ENCODE assay signal across 9 cellular contexts in the genomic region with DNA sequence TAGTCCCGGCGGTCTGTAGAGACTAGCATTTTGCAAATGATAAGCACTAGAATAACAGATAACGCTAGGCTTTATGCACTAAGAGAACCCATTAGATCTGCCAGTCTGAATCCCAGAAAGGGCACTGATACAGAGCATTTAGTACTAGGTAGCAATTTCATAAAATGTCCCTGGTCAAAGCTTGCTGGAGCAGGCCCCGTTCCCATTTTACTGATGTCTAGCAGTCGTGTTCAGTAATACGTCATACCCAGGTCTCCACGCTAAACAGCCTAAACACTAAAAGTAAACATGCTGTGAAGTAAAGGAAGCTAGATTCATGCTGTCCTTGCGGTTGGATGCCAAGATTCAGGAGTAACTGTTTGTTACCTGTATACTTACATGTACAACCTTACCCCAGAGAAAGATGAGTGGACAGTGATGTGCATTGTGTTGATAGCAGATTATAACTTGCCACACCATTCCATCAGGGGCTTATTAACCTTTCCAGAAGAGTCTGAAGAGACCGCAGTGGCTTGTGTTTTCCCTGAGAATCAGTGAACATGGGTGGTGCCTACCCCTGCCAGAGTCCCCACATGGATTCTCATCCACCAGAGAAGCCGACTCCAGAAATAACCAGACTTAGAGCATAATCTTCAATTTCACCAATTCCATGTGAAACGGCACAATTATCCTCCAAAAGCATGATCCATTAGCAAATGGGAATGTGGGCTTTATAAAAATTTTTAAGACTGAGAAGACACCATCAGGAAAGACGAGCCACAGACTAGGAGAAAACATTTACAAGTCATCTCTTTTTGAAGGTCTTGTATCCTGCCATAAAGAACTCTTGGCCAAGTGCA. TPM values are rescaled to one million over a fixed set of nuclear protein-coding genes. Genes with fewer than 3 reads are reported as not detected.
DNase-seq lines count a peak whose midpoint lies in the region; ATAC-seq, FAIRE-seq and TF ChIP-seq lines count a peak whose summit lies in the region.
"Had no signal": no experiment of that assay in that cellular context is flagged by ENCODE, and none has a peak within 500 bp of the region (broad histone marks: within the 10 kb centered on the region; RNA-seq: fewer than 3 reads in every experiment).

No MANE protein-coding gene starts in this region.

- H3K9ac ChIP-seq in stomach smooth muscle (ENCODE audit: low read length in 2 of 2) = no peak overlapping the region

- TF ChIP-seq CTCF in bronchial epithelial cell (IDR thresholded peaks at IDR 0.05; ENCODE audit: insufficient read depth, low read length, severe bottlenecking) = no peak

- peak overlapping the region; percentile 24 for H3K27ac ChIP-seq in stomach smooth muscle (ENCODE audit: low read length)

- H3K4me1 ChIP-seq in stomach smooth muscle (ENCODE audit: control insufficient read depth, insufficient read depth, low read length) = peaks cover 34% of the 10 kb centered on the region

- CTCF ChIA-PET in activated naive CD4-positive, alpha-beta T cell treated with anti-CD3 and anti-CD28 coated beads for 36 hours (lab: Charles Lee) = no interaction called here

- DNase-seq in activated naive CD4-positive, alpha-beta T cell treated with anti-CD3 and anti-CD28 coated beads for 36 hours = no peak
- no peak for DNase-seq in activated naive CD4-positive, alpha-beta T cell (lab: John Stamatoyannopoulos, UW)
- peak; percentile 70 for DNase-seq in OCI-M1 (lab: John Stamatoyannopoulos, UW)
- peak; percentile 59 for DNase-seq in bronchial epithelial cell (ENCODE audit: low read depth)
- no peak for DNase-seq in occipital lobe (lab: John Stamatoyannopoulos, UW)
- DNase-seq in epidermal melanocyte (ENCODE audit: insufficient read length, low spot score) = no peak
- DNase-seq: DMS79 had no signal

- intact Hi-C loops in activated naive CD4-positive, alpha-beta T cell treated with anti-CD3 and anti-CD28 coated beads for 36 hours (cut with micrococcal nuclease) = loop anchor here (10.0 kb wide), 1 partner anchor 618 kb away; a partner anchor contains a TSS

- no peak overlapping the region for H3K4me3 ChIP-seq in bronchial epithelial cell (ENCODE audit: low read depth, low read length)
- no peak overlapping the region for H3K4me3 ChIP-seq in stomach smooth muscle (ENCODE audit: low read length in 2 of 2)

- no peaks in the 10 kb centered on the region for H3K9me3 Mint-ChIP-seq in activated naive CD4-positive, alpha-beta T cell treated with anti-CD3 and anti-CD28 coated beads for 36 hours

- no peak overlapping the region for H3K4me3 Mint-ChIP-seq in activated naive CD4-positive, alpha-beta T cell treated with anti-CD3 and anti-CD28 coated beads for 36 hours

- no peaks in the 10 kb centered on the region for H3K27me3 Mint-ChIP-seq in activated naive CD4-positive, alpha-beta T cell treated with anti-CD3 and anti-CD28 coated beads for 36 hours (ENCODE audit: low read depth)

- peaks cover 34% of the 10 kb centered on the region for H3K36me3 ChIP-seq in bronchial epithelial cell (ENCODE audit: control insufficient read depth, insufficient read depth, low read length)
- H3K36me3 ChIP-seq in stomach smooth muscle (ENCODE audit: control insufficient read depth in 2 of 2, insufficient read depth in 2 of 2, low read length in 2 of 2) = peaks cover 40 to 41% of the 10 kb centered on the region in 2 donors

- H3K4me1 Mint-ChIP-seq in activated naive CD4-positive, alpha-beta T cell treated with anti-CD3 and anti-CD28 coated beads for 36 hours (ENCODE audit: low read depth) = peaks cover 28% of the 10 kb centered on the region

- no peak for FAIRE-seq in bronchial epithelial cell (lab: Jason Lieb, UNC)

- H3K27me3 ChIP-seq in bronchial epithelial cell (ENCODE audit: control insufficient read depth, insufficient read depth, low read length) (no peaks in the 10 kb centered on the region), stomach smooth muscle (ENCODE audit: control insufficient read depth in 1 of 2, insufficient read depth in 2 of 2, low read length in 2 of 2) (no peaks in the 10 kb centered on the region)

- no peaks in the 10 kb centered on the region for H3K9me3 ChIP-seq in stomach smooth muscle (ENCODE audit: control insufficient read depth in 2 of 2, low read length in 2 of 2)

- H3K27ac Mint-ChIP-seq in activated naive CD4-positive, alpha-beta T cell treated with anti-CD3 and anti-CD28 coated beads for 36 hours = peak overlapping the region; percentile 71

- ATAC-seq in HG02840 (IDR thresholded peaks at IDR 0.05; ENCODE audit: low FRiP score, unreplicated experiment) = no peak

- H3K36me3 Mint-ChIP-seq in activated naive CD4-positive, alpha-beta T cell treated with anti-CD3 and anti-CD28 coated beads for 36 hours (ENCODE audit: low read depth) = peaks cover 58% of the 10 kb centered on the region

RNA-seq across cellular contexts. Expression of a gene that starts 3.4 kb away (rescaled TPM):
- 1,000 to 10,000 TPM; 3,906 to 3,945 TPM for total RNA-seq in activated naive CD4-positive, alpha-beta T cell treated with anti-CD3 and anti-CD28 coated beads for 36 hours
- total RNA-seq in bronchial epithelial cell (4,057 and 8,908 TPM in 2 replicates), occipital lobe (3,859 TPM)

RNA-seq across cellular contexts. Expression of a gene that starts 5.4 kb away (rescaled TPM):
- total RNA-seq in activated naive CD4-positive, alpha-beta T cell treated with anti-CD3 and anti-CD28 coated beads for 36 hours = 1,000 to 10,000 TPM; 4,441 to 4,607 TPM
- total RNA-seq in bronchial epithelial cell = 3,501 and 4,161 TPM in 2 replicates
- total RNA-seq in occipital lobe = 2,203 TPM

RNA-seq across cellular contexts. Expression of a gene that starts 18.8 kb away (rescaled TPM):
- 10 to 100 TPM; 23.9 to 28.4 TPM for total RNA-seq in activated naive CD4-positive, alpha-beta T cell treated with anti-CD3 and anti-CD28 coated beads for 36 hours
- not detected in 2 replicates for total RNA-seq in bronchial epithelial cell
- total RNA-seq in occipital lobe = not detected

RNA-seq across cellular contexts. Expression of a gene that starts 19.7 kb away (rescaled TPM):
- 10 to 100 TPM; 15.7 to 17.1 TPM for total RNA-seq in activated naive CD4-positive, alpha-beta T cell treated with anti-CD3 and anti-CD28 coated beads for 36 hours
- total RNA-seq in bronchial epithelial cell (13.2 and 15.7 TPM in 2 replicates), occipital lobe (12.9 TPM)

RNA-seq across cellular contexts. Expression of a gene that starts 35.0 kb away (rescaled TPM):
- total RNA-seq in activated naive CD4-positive, alpha-beta T cell treated with anti-CD3 and anti-CD28 coated beads for 36 hours = 1 to 10 TPM; 6.7 to 7.2 TPM
- 0.77 and 3.9 TPM in 2 replicates for total RNA-seq in bronchial epithelial cell
- 2.3 TPM for total RNA-seq in occipital lobe

Comparison
In these comparisons a context has a peak if more than half of its experiments do, and no peak if none do; other contexts are left out.
1. DNase-seq: peak in OCI-M1 (single experiment) and bronchial epithelial cell (single experiment); none in activated naive CD4-positive, alpha-beta T cell treated with anti-CD3 and anti-CD28 coated beads for 36 hours (single experiment), activated naive CD4-positive, alpha-beta T cell (0 of 4), occipital lobe (single experiment) and epidermal melanocyte (single experiment).
2. RNA of a gene that starts 18.8 kb away (total RNA-seq): 23.9 to 28.4 TPM in activated naive CD4-positive, alpha-beta T cell treated with anti-CD3 and anti-CD28 coated beads for 36 hours; not detected in bronchial epithelial cell and not detected in occipital lobe (single experiment); every median in the first group is over 10 times any median in the second.